In genomic region chr2:203710211-203710610, GRCh38 we compare ENCODE assay signal across 24 cellular contexts. TPM values are rescaled to one million over a fixed set of nuclear protein-coding genes. Genes with fewer than 3 reads are reported as not detected.
DNase-seq lines count a peak whose midpoint lies in the region; ATAC-seq lines count a peak whose summit lies in the region.
"Had no signal": no experiment of that assay in that cellular context is flagged by ENCODE, and none has a peak within 500 bp of the region (broad histone marks: within the 10 kb centered on the region; RNA-seq: fewer than 3 reads in every experiment).

No MANE protein-coding gene starts in this region.

- H3K4me1 ChIP-seq in CD4-positive, CD25-positive, alpha-beta regulatory T cell (ENCODE audit: control insufficient read depth, insufficient read depth, low read length, poor library complexity, severe bottlenecking), result peaks cover 62% of the 10 kb centered on the region
- peaks cover 54% of the 10 kb centered on the region for H3K4me1 ChIP-seq in CD8-positive, alpha-beta memory T cell (ENCODE audit: insufficient read depth, low read length)
- H3K4me1 ChIP-seq: prostate gland, transverse colon had no signal

- no peak for ATAC-seq in CD4-positive, CD25-positive, alpha-beta regulatory T cell (ENCODE audit: low read depth in 2 of 2)
- no peak for ATAC-seq in effector memory CD8-positive, alpha-beta T cell (replicated peaks)
- ATAC-seq: heart right ventricle; stimulated activated naive B cell treated with anti-CD40 and anti-IgM and Interleukin-4, amounts not matched to agents 10 μg/mL and 1 μg/mL and 100 μg/mL, for 72 hours had no signal

- peak in 1 of 3 donors; percentile 67 for DNase-seq in CD4-positive, CD25-positive, alpha-beta regulatory T cell
- no peak for DNase-seq in CD8-positive, alpha-beta memory T cell
- DNase-seq in activated CD4-positive, alpha-beta memory T cell treated with anti-CD3 and anti-CD28 coated beads for 36 hours, result no peak
- no peak for DNase-seq in effector memory CD8-positive, alpha-beta T cell
- no peak for DNase-seq in HuH-7.5 (ENCODE audit: low spot score)
- DNase-seq in NCI-H2107 (lab: John Stamatoyannopoulos, UW), result no peak
- no peak for DNase-seq in H4 (ENCODE audit: low spot score)
- DNase-seq: activated CD8-positive, alpha-beta memory T cell treated with anti-CD3 and anti-CD28 coated beads, Interleukin-2, amount 50 U/mL, for 48 hours; adrenal gland; COR-L47; cortex of kidney; H7; heart right ventricle; left ventricle myocardium superior; NCI-H1417; NCI-H524; SK-N-SH; stimulated activated CD4-positive, alpha-beta T cell treated with anti-CD3 and anti-CD28 coated beads, Interleukin-1b, Interleukin-23, amount 100 ng/mL, for 48 hours; stimulated activated naive B cell treated with anti-CD40 and anti-IgM and Interleukin-4, amounts not matched to agents 10 μg/mL and 1 μg/mL and 100 μg/mL, for 72 hours; T1000; transverse colon had no signal

- H3K4me3 Mint-ChIP-seq in CD4-positive, CD25-positive, alpha-beta regulatory T cell, result peak overlapping the region; percentile 95 to 99 (median 96)
- H3K4me3 Mint-ChIP-seq in CD8-positive, alpha-beta memory T cell, result peak overlapping the region; percentile 85 to 96 (median 93)
- peak overlapping the region; percentile 86 for H3K4me3 Mint-ChIP-seq in activated CD4-positive, alpha-beta memory T cell treated with anti-CD3 and anti-CD28 coated beads for 36 hours
- H3K4me3 Mint-ChIP-seq in effector memory CD8-positive, alpha-beta T cell, result peak overlapping the region; percentile 87 to 90
- H3K4me3 Mint-ChIP-seq: stimulated activated naive B cell treated with anti-CD40 and anti-IgM and Interleukin-4, amounts not matched to agents 10 μg/mL and 1 μg/mL and 100 μg/mL, for 72 hours had no signal

- H3K27ac Mint-ChIP-seq in CD4-positive, CD25-positive, alpha-beta regulatory T cell, result peak overlapping the region; percentile 97
- H3K27ac Mint-ChIP-seq in CD8-positive, alpha-beta memory T cell, result peak overlapping the region in 7 of 8 donors; percentile 30 to 100 (median 97)
- H3K27ac Mint-ChIP-seq in activated CD4-positive, alpha-beta memory T cell treated with anti-CD3 and anti-CD28 coated beads for 36 hours, result peak overlapping the region; percentile 99
- H3K27ac Mint-ChIP-seq in effector memory CD8-positive, alpha-beta T cell, result peak overlapping the region; percentile 55 to 85
- H3K27ac Mint-ChIP-seq: stimulated activated naive B cell treated with anti-CD40 and anti-IgM and Interleukin-4, amounts not matched to agents 10 μg/mL and 1 μg/mL and 100 μg/mL, for 72 hours had no signal

- no peaks in the 10 kb centered on the region for H3K9me3 ChIP-seq in CD4-positive, CD25-positive, alpha-beta regulatory T cell (ENCODE audit: control insufficient read depth in 2 of 2, low read length in 2 of 2)
- no peaks in the 10 kb centered on the region for H3K9me3 ChIP-seq in CD8-positive, alpha-beta memory T cell (ENCODE audit: low read length)
- H3K9me3 ChIP-seq: adrenal gland, heart right ventricle, prostate gland, SK-N-SH, transverse colon had no signal

- peaks cover 31 to 65% (median 59%) of the 10 kb centered on the region in 4 donors for H3K4me1 Mint-ChIP-seq in CD4-positive, CD25-positive, alpha-beta regulatory T cell
- peaks cover 65 to 76% (median 73%) of the 10 kb centered on the region in 3 donors for H3K4me1 Mint-ChIP-seq in CD8-positive, alpha-beta memory T cell
- H3K4me1 Mint-ChIP-seq in activated CD4-positive, alpha-beta memory T cell treated with anti-CD3 and anti-CD28 coated beads for 36 hours (ENCODE audit: low read depth), result peaks cover 55% of the 10 kb centered on the region
- H3K4me1 Mint-ChIP-seq in effector memory CD8-positive, alpha-beta T cell (ENCODE audit: low read depth in 2 of 2), result peaks cover 48 to 74% of the 10 kb centered on the region in 2 donors

- peak overlapping the region; percentile 98 for H3K4me3 ChIP-seq in CD4-positive, CD25-positive, alpha-beta regulatory T cell (ENCODE audit: low read depth, low read length)
- H3K4me3 ChIP-seq in CD8-positive, alpha-beta memory T cell (ENCODE audit: low read length), result peak overlapping the region; percentile 94
- H3K4me3 ChIP-seq: adrenal gland, prostate gland, transverse colon had no signal

- H3K27ac ChIP-seq in CD4-positive, CD25-positive, alpha-beta regulatory T cell (ENCODE audit: insufficient read depth, low read length, poor library complexity, severe bottlenecking), result peak overlapping the region; percentile 93
- H3K27ac ChIP-seq in CD8-positive, alpha-beta memory T cell (ENCODE audit: low read depth, low read length), result no peak overlapping the region
- H3K27ac ChIP-seq: adrenal gland, prostate gland had no signal

- CTCF ChIA-PET in CD8-positive, alpha-beta memory T cell (lab: Charles Lee), result interaction anchor here (1.3 to 7.1 kb wide), 2 partner anchors 9 to 103 kb away, joined by 3 to 63 read pairs; no protein-coding TSS in a partner anchor
- CTCF ChIA-PET in activated CD4-positive, alpha-beta memory T cell treated with anti-CD3 and anti-CD28 coated beads for 36 hours (lab: Charles Lee), result interaction anchor here (2.3 kb wide), 1 partner anchor 105 kb away, joined by 9 read pairs; no protein-coding TSS in a partner anchor

- no peaks in the 10 kb centered on the region for H3K27me3 ChIP-seq in CD4-positive, CD25-positive, alpha-beta regulatory T cell (ENCODE audit: control insufficient read depth, insufficient read depth, low read length)
- no peaks in the 10 kb centered on the region for H3K27me3 ChIP-seq in CD8-positive, alpha-beta memory T cell (ENCODE audit: insufficient read depth, low read length, poor library complexity, severe bottlenecking)
- H3K27me3 ChIP-seq: adrenal gland, heart right ventricle, transverse colon had no signal

- peaks cover 63% of the 10 kb centered on the region for H3K36me3 Mint-ChIP-seq in CD4-positive, CD25-positive, alpha-beta regulatory T cell
- peaks cover 16 to 73% (median 17%) of the 10 kb centered on the region in 3 donors for H3K36me3 Mint-ChIP-seq in CD8-positive, alpha-beta memory T cell
- H3K36me3 Mint-ChIP-seq in activated CD4-positive, alpha-beta memory T cell treated with anti-CD3 and anti-CD28 coated beads for 36 hours, result peaks cover 82% of the 10 kb centered on the region
- H3K36me3 Mint-ChIP-seq in effector memory CD8-positive, alpha-beta T cell (ENCODE audit: insufficient read depth), result peaks cover 57% of the 10 kb centered on the region

- intact Hi-C loops in activated CD4-positive, alpha-beta memory T cell treated with anti-CD3 and anti-CD28 coated beads for 36 hours (cut with micrococcal nuclease), result loop anchor here (1.0 to 10.0 kb wide), 5 partner anchors 31 to 475 kb away; partner anchors contain the start of gene CYP20A1

- H3K9me3 Mint-ChIP-seq in CD4-positive, CD25-positive, alpha-beta regulatory T cell, result no peaks in the 10 kb centered on the region
- no peaks in the 10 kb centered on the region for H3K9me3 Mint-ChIP-seq in CD8-positive, alpha-beta memory T cell
- no peaks in the 10 kb centered on the region for H3K9me3 Mint-ChIP-seq in activated CD4-positive, alpha-beta memory T cell treated with anti-CD3 and anti-CD28 coated beads for 36 hours
- H3K9me3 Mint-ChIP-seq in effector memory CD8-positive, alpha-beta T cell, result peaks cover 0 to 7% of the 10 kb centered on the region in 2 donors

- peaks cover 6% of the 10 kb centered on the region for H3K27me3 Mint-ChIP-seq in CD4-positive, CD25-positive, alpha-beta regulatory T cell
- peaks cover 0 to 2% of the 10 kb centered on the region in 2 donors for H3K27me3 Mint-ChIP-seq in CD8-positive, alpha-beta memory T cell
- H3K27me3 Mint-ChIP-seq in activated CD4-positive, alpha-beta memory T cell treated with anti-CD3 and anti-CD28 coated beads for 36 hours, result no peaks in the 10 kb centered on the region
- no peaks in the 10 kb centered on the region for H3K27me3 Mint-ChIP-seq in effector memory CD8-positive, alpha-beta T cell

- POLR2A ChIA-PET in CD8-positive, alpha-beta memory T cell (lab: Charles Lee), result interaction anchor here (0.5 to 1.2 kb wide), 2 partner anchors 11 to 168 kb away, joined by 3 read pairs; no protein-coding TSS in a partner anchor
- POLR2A ChIA-PET in activated CD4-positive, alpha-beta memory T cell treated with anti-CD3 and anti-CD28 coated beads for 36 hours (lab: Charles Lee), result interaction anchor here (1.1 to 11.1 kb wide), 18 partner anchors 10 to 232 kb away, joined by 3 to 196 read pairs (median 15); partner anchors contain the start of genes CTLA4 and ICOS

- H3K36me3 ChIP-seq in CD4-positive, CD25-positive, alpha-beta regulatory T cell (ENCODE audit: control insufficient read depth, insufficient read depth, low read length), result peaks cover 33% of the 10 kb centered on the region
- peaks cover 5% of the 10 kb centered on the region for H3K36me3 ChIP-seq in CD8-positive, alpha-beta memory T cell (ENCODE audit: insufficient read depth, low read length)
- H3K36me3 ChIP-seq: adrenal gland, heart right ventricle, prostate gland, transverse colon had no signal

RNA-seq across cellular contexts. Expression of gene CD28, which starts 3.8 kb away (rescaled TPM):
- 235 TPM for total RNA-seq in CD4-positive, CD25-positive, alpha-beta regulatory T cell
- polyA plus RNA-seq in CD4-positive, CD25-positive, alpha-beta regulatory T cell, result 100 to 1,000 TPM in 3 of 4 donors, 10 to 100 TPM in 1; 92.6 to 184 (median 130) TPM
- 10 to 100 TPM; 64.1 to 66.4 TPM for total RNA-seq in CD8-positive, alpha-beta memory T cell
- 61.1 TPM for polyA plus RNA-seq in CD8-positive, alpha-beta memory T cell
- 100 to 1,000 TPM; 279 to 285 TPM for total RNA-seq in activated CD4-positive, alpha-beta memory T cell treated with anti-CD3 and anti-CD28 coated beads for 36 hours
- not detected in 2 replicates for total RNA-seq in H4 (2014; rRNA removed; shearing (Covaris generic))
- total RNA-seq: Daoy, H7, RPMI7951 had no signal

Comparison
In these comparisons a context has a peak if more than half of its experiments do, and no peak if none do; other contexts are left out.
1. RNA of gene CD28, which starts 3.8 kb away (total RNA-seq): 279 to 285 TPM in activated CD4-positive, alpha-beta memory T cell treated with anti-CD3 and anti-CD28 coated beads for 36 hours, 235 TPM in CD4-positive, CD25-positive, alpha-beta regulatory T cell (single experiment) and 64.1 to 66.4 TPM in CD8-positive, alpha-beta memory T cell; not detected in H4; every median in the first group is over 10 times any median in the second.
2. Peak in every context shown above with its lines, with median percentiles within 50 percentile points of each other: H3K27ac Mint-ChIP-seq and H3K4me3 Mint-ChIP-seq.